In the genomic region with DNA sequence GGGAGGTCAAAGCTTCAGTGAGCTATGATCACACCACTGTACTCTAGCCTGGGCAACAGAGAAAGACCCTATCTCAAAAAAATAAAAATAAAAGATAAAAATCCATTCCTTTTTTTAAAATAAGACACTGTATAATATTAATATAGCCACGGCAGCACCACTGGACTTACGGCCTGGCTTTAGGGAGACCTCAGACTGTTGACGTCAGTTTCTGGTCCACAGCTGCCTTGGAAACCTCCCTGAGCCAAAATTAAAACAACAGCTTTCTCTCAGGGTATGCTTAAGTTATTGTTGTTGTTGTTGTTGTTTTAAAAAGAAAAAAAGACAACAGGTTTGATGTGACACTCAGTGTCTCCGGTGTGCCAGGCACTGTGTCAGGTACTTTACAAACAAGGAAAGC, we compare ENCODE assay signal across 17 cellular contexts. TPM values are rescaled to one million over a fixed set of nuclear protein-coding genes. Genes with fewer than 3 reads are reported as not detected.
DNase-seq lines count a peak whose midpoint lies in the region; ATAC-seq, FAIRE-seq and TF ChIP-seq lines count a peak whose summit lies in the region.
"Had no signal": no experiment of that assay in that cellular context is flagged by ENCODE, and none has a peak within 500 bp of the region (broad histone marks: within the 10 kb centered on the region; RNA-seq: fewer than 3 reads in every experiment).

No MANE protein-coding gene starts in this region.

- H3K4me1 ChIP-seq in Peyer's patch (peaks cover 0 to 79% (median 7%) of the 10 kb centered on the region in 4 donors), muscle layer of colon (ENCODE audit: insufficient read depth, low read length) (peaks cover 86% of the 10 kb centered on the region), thoracic aorta (ENCODE audit: control insufficient read depth in 1 of 2, low read depth in 2 of 2) (peaks cover 81 to 98% of the 10 kb centered on the region in 2 donors)

- TF ChIP-seq CTCF in Peyer's patch (IDR thresholded peaks at IDR 0.05) (no peak), dorsolateral prefrontal cortex (IDR thresholded peaks at IDR 0.05 in 54 of 56, conservative IDR thresholded peaks at IDR 0.05 in 2 of 56; ENCODE audit: low read depth in 1 of 56, partially characterized antibody in 56 of 56) (no peak), thoracic aorta (IDR thresholded peaks at IDR 0.05) (no peak), D721Med (IDR thresholded peaks at IDR 0.05; ENCODE audit: insufficient read depth, missing control alignments) (no peak)

- no peak for DNase-seq in Peyer's patch
- DNase-seq in dorsolateral prefrontal cortex = no peak
- no peak for DNase-seq in thoracic aorta (ENCODE audit: low spot score)
- DNase-seq in inferior parietal cortex (ENCODE audit: extremely low spot score) = no peak
- DNase-seq in D721Med (ENCODE audit: insufficient read length, low spot score) = no peak
- DNase-seq: activated CD8-positive, alpha-beta T cell treated with anti-CD3 and anti-CD28 coated beads, Interleukin-2, amount 10 ng/mL, durations not matched to agents 7 days and 5 days; activated naive CD4-positive, alpha-beta T cell; H7; NCI-H2029; SIG-M5; stimulated activated naive CD4-positive, alpha-beta T cell had no signal

- intact Hi-C loops in dorsolateral prefrontal cortex (cut with DNase I) = no loop called here

- H3K36me3 ChIP-seq in Peyer's patch (no peaks in the 10 kb centered on the region), muscle layer of colon (ENCODE audit: insufficient read depth, low read length) (no peaks in the 10 kb centered on the region), thoracic aorta (no peaks in the 10 kb centered on the region)

- H3K27me3 ChIP-seq in Peyer's patch = no peaks in the 10 kb centered on the region
- H3K27me3 ChIP-seq in dorsolateral prefrontal cortex = no peaks in the 10 kb centered on the region
- H3K27me3 ChIP-seq in muscle layer of colon (ENCODE audit: control insufficient read depth in 1 of 2, insufficient read depth in 2 of 2, low read length in 2 of 2) = no peaks in the 10 kb centered on the region
- H3K27me3 ChIP-seq in thoracic aorta (replicated peaks; ENCODE audit: insufficient read depth) = no peaks in the 10 kb centered on the region

- TF ChIP-seq POLR2A in Peyer's patch (IDR thresholded peaks at IDR 0.05) = no peak

- ATAC-seq in thoracic aorta (ENCODE audit: insufficient number of reproducible peaks, low FRiP score, low read depth) = no peak
- ATAC-seq in HG02938 (IDR thresholded peaks at IDR 0.05; ENCODE audit: unreplicated experiment) = no peak
- ATAC-seq in HG03097 (IDR thresholded peaks at IDR 0.05; ENCODE audit: low FRiP score, unreplicated experiment) = no peak
- ATAC-seq: activated CD8-positive, alpha-beta T cell treated with anti-CD3 and anti-CD28 coated beads, Interleukin-2, amount 10 ng/mL, durations not matched to agents 7 days and 5 days had no signal

- H3K9me3 ChIP-seq in Peyer's patch (no peaks in the 10 kb centered on the region), muscle layer of colon (ENCODE audit: low read length) (no peaks in the 10 kb centered on the region), thoracic aorta (no peaks in the 10 kb centered on the region)

- H3K4me3 ChIP-seq in Peyer's patch (no peak overlapping the region), dorsolateral prefrontal cortex (peak overlapping the region in 5 of 59 donors; percentile 22 to 43 (median 38)), muscle layer of colon (ENCODE audit: low read depth in 1 of 2, low read length in 2 of 2) (no peak overlapping the region), thoracic aorta (no peak overlapping the region)

- H3K27ac ChIP-seq in Peyer's patch (peak overlapping the region; percentile 40 to 71 (median 59)), dorsolateral prefrontal cortex (peak overlapping the region in 46 of 59 donors; percentile 2 to 90 (median 74)), muscle layer of colon (ENCODE audit: low read depth, low read length) (peak overlapping the region; percentile 68), thoracic aorta (peak overlapping the region; percentile 72 to 80)

- no peak overlapping the region for H3K9ac ChIP-seq in muscle layer of colon (ENCODE audit: low read length)

- FAIRE-seq in D721Med (lab: Jason Lieb, UNC) = no peak
- FAIRE-seq: G401.6, GM19239, TTC549 had no signal

RNA-seq across cellular contexts. Expression of a gene that starts 42.0 kb away (rescaled TPM):
- 100 to 1,000 TPM; 107 to 210 (median 119) TPM for total RNA-seq in Peyer's patch
- 100 to 1,000 TPM; 118 to 250 (median 198) TPM for total RNA-seq in dorsolateral prefrontal cortex
- total RNA-seq in thoracic aorta = 100 to 1,000 TPM; 119 to 174 TPM
